Comparison of ENCODE assay signal across 27 cellular contexts in the genomic region with DNA sequence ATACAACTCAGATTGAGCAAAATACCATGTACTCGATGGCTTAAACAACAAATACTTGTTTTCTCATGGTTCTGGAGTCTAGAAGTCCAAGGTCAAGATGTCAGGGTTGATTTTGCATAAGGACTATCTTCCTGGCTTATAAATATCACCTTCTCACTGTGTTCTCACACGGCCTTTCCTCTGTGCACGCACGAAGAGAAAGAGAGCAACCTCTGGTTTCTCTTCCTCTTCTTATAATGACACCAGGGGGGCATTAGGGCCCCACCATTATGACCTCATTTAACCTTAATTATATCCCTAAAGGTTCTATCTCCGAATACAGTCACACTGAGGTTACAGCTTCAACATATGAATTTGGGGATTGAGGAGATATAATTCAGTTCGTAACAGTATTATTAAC.
"Had no signal": no experiment of that assay in that cellular context is flagged by ENCODE, and none has a peak within 500 bp of the region (broad histone marks: within the 10 kb centered on the region; RNA-seq: fewer than 3 reads in every experiment).

No MANE protein-coding gene starts in this region.

- H3K27ac ChIP-seq: body of pancreas, cardiac muscle cell, esophagus squamous epithelium, gastrocnemius medialis, left lung, right lobe of liver, stomach, transverse colon, uterus, VCaP had no signal

- H3K4me1 Mint-ChIP-seq: activated CD4-positive, alpha-beta memory T cell treated with anti-CD3 and anti-CD28 coated beads, Interleukin-2, amount 10 ng/mL, durations not matched to agents 7 days and 5 days; activated CD4-positive, alpha-beta T cell treated with anti-CD3 and anti-CD28 coated beads, Interleukin-2, amount 10 ng/mL, durations not matched to agents 24 days and 14 days; activated naive CD4-positive, alpha-beta T cell treated with anti-CD3 and anti-CD28 coated beads, Interleukin-2, amount 50 U/mL, for 24 hours; endodermal cell; naive B cell; stimulated activated memory B cell treated with anti-CD40 and anti-IgM and Interleukin-4, amounts not matched to agents 10 μg/mL and 1 μg/mL and 100 μg/mL, for 72 hours had no signal

- H3K27me3 ChIP-seq: body of pancreas, cardiac muscle cell, esophagus squamous epithelium, gastrocnemius medialis, left lung, right lobe of liver, stomach, transverse colon, uterus had no signal

- H3K9me3 Mint-ChIP-seq: activated CD4-positive, alpha-beta memory T cell treated with anti-CD3 and anti-CD28 coated beads, Interleukin-2, amount 10 ng/mL, durations not matched to agents 7 days and 5 days; activated naive CD4-positive, alpha-beta T cell treated with anti-CD3 and anti-CD28 coated beads, Interleukin-2, amount 50 U/mL, for 24 hours had no signal

- ATAC-seq: activated CD4-positive, CD25-positive, alpha-beta regulatory T cell treated with anti-CD3 and anti-CD28 coated beads, Interleukin-2, amount 50 U/mL, for 24 hours; body of pancreas; gastrocnemius medialis; left lung; right lobe of liver; stimulated activated memory B cell treated with anti-CD40 and anti-IgM and Interleukin-4, amounts not matched to agents 10 μg/mL and 1 μg/mL and 100 μg/mL, for 72 hours had no signal

- H3K9me3 ChIP-seq: body of pancreas, esophagus squamous epithelium, gastrocnemius medialis, left lung, right lobe of liver, transverse colon, uterus had no signal

- H3K4me3 Mint-ChIP-seq: activated CD4-positive, alpha-beta memory T cell treated with anti-CD3 and anti-CD28 coated beads, Interleukin-2, amount 10 ng/mL, durations not matched to agents 7 days and 5 days; activated CD4-positive, alpha-beta T cell treated with anti-CD3 and anti-CD28 coated beads, Interleukin-2, amount 10 ng/mL, durations not matched to agents 24 days and 14 days; activated naive CD4-positive, alpha-beta T cell treated with anti-CD3 and anti-CD28 coated beads, Interleukin-2, amount 50 U/mL, for 24 hours; activated T-helper 1 cell treated with anti-CD3 and anti-CD28 coated beads, Interleukin-12 subunit alpha, Interleukin-12 subunit beta, Interleukin-2, Interleukin-4 antibody, amounts not matched to agents 30 ng/mL and 10 ng/mL and 1 ng/mL, durations not matched to agents 14 hours and 24 hours and 36 hours; endodermal cell; naive B cell; stimulated activated memory B cell treated with anti-CD40 and anti-IgM and Interleukin-4, amounts not matched to agents 10 μg/mL and 1 μg/mL and 100 μg/mL, for 72 hours had no signal

- H3K36me3 ChIP-seq: cardiac muscle cell, esophagus squamous epithelium, gastrocnemius medialis, left lung, right lobe of liver, stomach, transverse colon, uterus had no signal

- DNase-seq: activated CD4-positive, alpha-beta memory T cell treated with anti-CD3 and anti-CD28 coated beads, Interleukin-2, amount 10 ng/mL, durations not matched to agents 7 days and 5 days; activated CD4-positive, alpha-beta T cell treated with anti-CD3 and anti-CD28 coated beads, Interleukin-2, amount 10 ng/mL, durations not matched to agents 24 days and 14 days; activated gamma-delta T cell treated with Interleukin-2 at 50 U/mL for 16 hours; anterior cingulate cortex; body of pancreas; cortex of kidney; endodermal cell; esophagus squamous epithelium; gastrocnemius medialis; hippocampal formation; kidney glomerular epithelial cell; left lung; naive B cell; nucleus accumbens; right lobe of liver; small intestine; stimulated activated CD4-positive, alpha-beta T cell treated with anti-CD3 and anti-CD28 coated beads, Interleukin-2, amount 100 ng/mL, for 24 hours; stomach; transverse colon; uterus had no signal

- H3K27me3 Mint-ChIP-seq: activated CD4-positive, alpha-beta memory T cell treated with anti-CD3 and anti-CD28 coated beads, Interleukin-2, amount 10 ng/mL, durations not matched to agents 7 days and 5 days; activated CD4-positive, alpha-beta T cell treated with anti-CD3 and anti-CD28 coated beads, Interleukin-2, amount 10 ng/mL, durations not matched to agents 24 days and 14 days; activated naive CD4-positive, alpha-beta T cell treated with anti-CD3 and anti-CD28 coated beads, Interleukin-2, amount 50 U/mL, for 24 hours; naive B cell; stimulated activated memory B cell treated with anti-CD40 and anti-IgM and Interleukin-4, amounts not matched to agents 10 μg/mL and 1 μg/mL and 100 μg/mL, for 72 hours had no signal

- H3K27ac Mint-ChIP-seq: activated CD4-positive, alpha-beta memory T cell treated with anti-CD3 and anti-CD28 coated beads, Interleukin-2, amount 10 ng/mL, durations not matched to agents 7 days and 5 days; activated CD4-positive, alpha-beta T cell treated with anti-CD3 and anti-CD28 coated beads, Interleukin-2, amount 10 ng/mL, durations not matched to agents 24 days and 14 days; activated naive CD4-positive, alpha-beta T cell treated with anti-CD3 and anti-CD28 coated beads, Interleukin-2, amount 50 U/mL, for 24 hours; activated T-helper 1 cell treated with anti-CD3 and anti-CD28 coated beads, Interleukin-12 subunit alpha, Interleukin-12 subunit beta, Interleukin-2, Interleukin-4 antibody, amounts not matched to agents 30 ng/mL and 10 ng/mL and 1 ng/mL, durations not matched to agents 14 hours and 24 hours and 36 hours; endodermal cell; naive B cell; stimulated activated memory B cell treated with anti-CD40 and anti-IgM and Interleukin-4, amounts not matched to agents 10 μg/mL and 1 μg/mL and 100 μg/mL, for 72 hours had no signal

- H3K4me1 ChIP-seq: body of pancreas, esophagus squamous epithelium, gastrocnemius medialis, left lung, right lobe of liver, stomach, transverse colon, uterus had no signal

- H3K4me3 ChIP-seq: body of pancreas, cardiac muscle cell, esophagus squamous epithelium, gastrocnemius medialis, left lung, lung, right lobe of liver, stomach, transverse colon, uterus had no signal

- H3K36me3 Mint-ChIP-seq: activated naive CD4-positive, alpha-beta T cell treated with anti-CD3 and anti-CD28 coated beads, Interleukin-2, amount 50 U/mL, for 24 hours; naive B cell; stimulated activated memory B cell treated with anti-CD40 and anti-IgM and Interleukin-4, amounts not matched to agents 10 μg/mL and 1 μg/mL and 100 μg/mL, for 72 hours had no signal
